In the genomic region with DNA sequence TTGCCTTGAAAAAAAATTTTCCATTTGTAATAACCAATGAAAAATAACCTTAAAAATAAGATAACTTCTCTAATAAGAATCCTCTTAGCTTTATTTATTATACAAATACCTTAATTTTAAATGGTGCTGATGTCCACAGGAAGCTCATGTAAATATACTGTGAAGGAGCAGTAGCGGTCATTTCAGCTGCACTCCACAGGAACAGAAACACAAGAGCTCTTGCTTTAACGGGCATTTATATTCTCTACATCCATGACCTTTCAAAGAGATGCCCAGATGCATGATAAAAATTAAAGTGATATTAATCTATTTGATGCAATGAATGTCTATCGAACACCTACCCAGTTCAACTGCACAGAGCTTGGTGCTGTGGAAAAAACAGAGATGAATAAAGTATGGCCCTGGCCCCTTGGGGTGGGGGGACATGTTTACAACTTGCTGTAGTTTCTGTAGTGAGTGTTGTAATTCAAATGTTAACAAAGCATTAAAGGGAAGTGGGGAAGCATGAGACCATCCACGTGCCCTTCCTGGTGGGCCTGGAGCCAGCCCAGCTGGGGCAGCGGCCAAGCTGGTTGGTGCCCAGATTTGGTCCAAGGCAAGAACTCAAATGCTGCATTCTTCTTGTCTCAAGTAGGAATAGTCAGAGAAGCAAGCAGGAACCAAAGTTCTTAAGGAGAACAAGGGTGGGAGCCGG, we compare ENCODE assay signal across 1 cellular context.
TF ChIP-seq lines count a peak whose summit lies in the region.

No MANE protein-coding gene starts in this region.

TF ChIP-seq in GM23338, 12 proteins besides CTCF, POLR2A, EP300 and RAD21:
- TF ChIP-seq, protein P1, sequence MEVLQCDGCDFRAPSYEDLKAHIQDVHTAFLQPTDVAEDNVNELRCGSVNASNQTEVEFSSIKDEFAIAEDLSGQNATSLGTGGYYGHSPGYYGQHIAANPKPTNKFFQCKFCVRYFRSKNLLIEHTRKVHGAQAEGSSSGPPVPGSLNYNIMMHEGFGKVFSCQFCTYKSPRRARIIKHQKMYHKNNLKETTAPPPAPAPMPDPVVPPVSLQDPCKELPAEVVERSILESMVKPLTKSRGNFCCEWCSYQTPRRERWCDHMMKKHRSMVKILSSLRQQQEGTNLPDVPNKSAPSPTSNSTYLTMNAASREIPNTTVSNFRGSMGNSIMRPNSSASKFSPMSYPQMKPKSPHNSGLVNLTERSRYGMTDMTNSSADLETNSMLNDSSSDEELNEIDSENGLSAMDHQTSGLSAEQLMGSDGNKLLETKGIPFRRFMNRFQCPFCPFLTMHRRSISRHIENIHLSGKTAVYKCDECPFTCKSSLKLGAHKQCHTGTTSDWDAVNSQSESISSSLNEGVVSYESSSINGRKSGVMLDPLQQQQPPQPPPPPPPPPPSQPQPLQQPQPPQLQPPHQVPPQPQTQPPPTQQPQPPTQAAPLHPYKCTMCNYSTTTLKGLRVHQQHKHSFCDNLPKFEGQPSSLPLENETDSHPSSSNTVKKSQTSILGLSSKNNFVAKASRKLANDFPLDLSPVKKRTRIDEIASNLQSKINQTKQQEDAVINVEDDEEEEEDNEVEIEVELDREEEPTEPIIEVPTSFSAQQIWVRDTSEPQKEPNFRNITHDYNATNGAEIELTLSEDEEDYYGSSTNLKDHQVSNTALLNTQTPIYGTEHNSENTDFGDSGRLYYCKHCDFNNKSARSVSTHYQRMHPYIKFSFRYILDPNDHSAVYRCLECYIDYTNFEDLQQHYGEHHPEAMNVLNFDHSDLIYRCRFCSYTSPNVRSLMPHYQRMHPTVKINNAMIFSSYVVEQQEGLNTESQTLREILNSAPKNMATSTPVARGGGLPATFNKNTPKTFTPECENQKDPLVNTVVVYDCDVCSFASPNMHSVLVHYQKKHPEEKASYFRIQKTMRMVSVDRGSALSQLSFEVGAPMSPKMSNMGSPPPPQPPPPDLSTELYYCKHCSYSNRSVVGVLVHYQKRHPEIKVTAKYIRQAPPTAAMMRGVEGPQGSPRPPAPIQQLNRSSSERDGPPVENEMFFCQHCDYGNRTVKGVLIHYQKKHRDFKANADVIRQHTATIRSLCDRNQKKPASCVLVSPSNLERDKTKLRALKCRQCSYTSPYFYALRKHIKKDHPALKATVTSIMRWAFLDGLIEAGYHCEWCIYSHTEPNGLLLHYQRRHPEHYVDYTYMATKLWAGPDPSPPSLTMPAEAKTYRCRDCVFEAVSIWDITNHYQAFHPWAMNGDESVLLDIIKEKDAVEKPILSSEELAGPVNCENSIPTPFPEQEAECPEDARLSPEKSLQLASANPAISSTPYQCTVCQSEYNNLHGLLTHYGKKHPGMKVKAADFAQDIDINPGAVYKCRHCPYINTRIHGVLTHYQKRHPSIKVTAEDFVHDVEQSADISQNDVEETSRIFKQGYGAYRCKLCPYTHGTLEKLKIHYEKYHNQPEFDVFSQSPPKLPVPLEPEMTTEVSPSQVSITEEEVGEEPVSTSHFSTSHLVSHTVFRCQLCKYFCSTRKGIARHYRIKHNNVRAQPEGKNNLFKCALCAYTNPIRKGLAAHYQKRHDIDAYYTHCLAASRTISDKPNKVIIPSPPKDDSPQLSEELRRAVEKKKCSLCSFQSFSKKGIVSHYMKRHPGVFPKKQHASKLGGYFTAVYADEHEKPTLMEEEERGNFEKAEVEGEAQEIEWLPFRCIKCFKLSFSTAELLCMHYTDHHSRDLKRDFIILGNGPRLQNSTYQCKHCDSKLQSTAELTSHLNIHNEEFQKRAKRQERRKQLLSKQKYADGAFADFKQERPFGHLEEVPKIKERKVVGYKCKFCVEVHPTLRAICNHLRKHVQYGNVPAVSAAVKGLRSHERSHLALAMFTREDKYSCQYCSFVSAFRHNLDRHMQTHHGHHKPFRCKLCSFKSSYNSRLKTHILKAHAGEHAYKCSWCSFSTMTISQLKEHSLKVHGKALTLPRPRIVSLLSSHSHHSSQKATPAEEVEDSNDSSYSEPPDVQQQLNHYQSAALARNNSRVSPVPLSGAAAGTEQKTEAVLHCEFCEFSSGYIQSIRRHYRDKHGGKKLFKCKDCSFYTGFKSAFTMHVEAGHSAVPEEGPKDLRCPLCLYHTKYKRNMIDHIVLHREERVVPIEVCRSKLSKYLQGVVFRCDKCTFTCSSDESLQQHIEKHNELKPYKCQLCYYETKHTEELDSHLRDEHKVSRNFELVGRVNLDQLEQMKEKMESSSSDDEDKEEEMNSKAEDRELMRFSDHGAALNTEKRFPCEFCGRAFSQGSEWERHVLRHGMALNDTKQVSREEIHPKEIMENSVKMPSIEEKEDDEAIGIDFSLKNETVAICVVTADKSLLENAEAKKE (CRISPR knock-in tag; IDR thresholded peaks at IDR 0.05): no peak
- no peak for TF ChIP-seq JUNB (IDR thresholded peaks at IDR 0.05; ENCODE audit: unreplicated experiment)
- no peak for TF ChIP-seq POLR2AphosphoS5 (IDR thresholded peaks at IDR 0.05; ENCODE audit: low read depth)
- no peak for TF ChIP-seq STAT1 (IDR thresholded peaks at IDR 0.05; ENCODE audit: unreplicated experiment)
- TF ChIP-seq NANOG (IDR thresholded peaks at IDR 0.05; ENCODE audit: borderline replicate concordance): no peak
- no peak for TF ChIP-seq CREB1 (CRISPR knock-in tag; IDR thresholded peaks at IDR 0.05; ENCODE audit: low read depth)
- TF ChIP-seq EZH2 (IDR thresholded peaks at IDR 0.05; ENCODE audit: low read depth, unreplicated experiment): no peak
- no peak for TF ChIP-seq ZNF331 (CRISPR knock-in tag; IDR thresholded peaks at IDR 0.05; ENCODE audit: low read depth)
- TF ChIP-seq, protein P2, sequence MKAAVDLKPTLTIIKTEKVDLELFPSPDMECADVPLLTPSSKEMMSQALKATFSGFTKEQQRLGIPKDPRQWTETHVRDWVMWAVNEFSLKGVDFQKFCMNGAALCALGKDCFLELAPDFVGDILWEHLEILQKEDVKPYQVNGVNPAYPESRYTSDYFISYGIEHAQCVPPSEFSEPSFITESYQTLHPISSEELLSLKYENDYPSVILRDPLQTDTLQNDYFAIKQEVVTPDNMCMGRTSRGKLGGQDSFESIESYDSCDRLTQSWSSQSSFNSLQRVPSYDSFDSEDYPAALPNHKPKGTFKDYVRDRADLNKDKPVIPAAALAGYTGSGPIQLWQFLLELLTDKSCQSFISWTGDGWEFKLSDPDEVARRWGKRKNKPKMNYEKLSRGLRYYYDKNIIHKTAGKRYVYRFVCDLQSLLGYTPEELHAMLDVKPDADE (IDR thresholded peaks at IDR 0.05): no peak
- TF ChIP-seq EZH2phosphoT487 (IDR thresholded peaks at IDR 0.05; ENCODE audit: unreplicated experiment): no peak
